ENCODE assay signal across 9 cellular contexts in the genomic region with DNA sequence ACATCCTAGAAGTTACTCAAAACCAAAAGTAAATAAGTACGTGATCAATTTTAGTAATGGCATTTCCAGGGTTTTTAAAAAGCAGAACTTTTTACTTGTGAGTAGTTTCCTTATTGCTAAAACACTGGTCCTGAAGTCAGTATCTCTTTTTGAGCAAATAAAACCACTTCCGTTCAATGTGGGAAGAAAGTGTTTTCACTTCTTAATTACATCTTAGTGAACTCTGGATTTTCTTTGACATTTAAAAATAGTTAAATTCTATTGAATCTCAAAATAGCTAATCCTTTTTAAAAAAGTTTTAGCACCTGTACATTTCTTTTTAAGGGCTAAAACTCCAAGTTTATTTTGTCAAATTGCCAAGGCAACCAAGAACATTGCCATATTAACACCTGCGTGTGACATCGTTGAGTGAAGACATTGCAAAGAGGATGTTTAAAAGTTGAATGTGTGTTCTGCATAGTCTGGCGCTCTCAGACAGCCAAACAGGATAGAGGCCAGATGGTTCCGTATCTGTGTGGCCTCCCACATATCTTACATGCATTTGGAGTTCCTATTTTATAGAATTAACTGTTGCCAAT. TPM values are rescaled to one million over a fixed set of nuclear protein-coding genes. Genes with fewer than 3 reads are reported as not detected.
A peak's percentile ranks its signal among the peaks of the same experiment; 100 is the strongest.
DNase-seq lines count a peak whose midpoint lies in the region; ATAC-seq and TF ChIP-seq lines count a peak whose summit lies in the region.
"Had no signal": no experiment of that assay in that cellular context is flagged by ENCODE, and none has a peak within 500 bp of the region (broad histone marks: within the 10 kb centered on the region; RNA-seq: fewer than 3 reads in every experiment).

No MANE protein-coding gene starts in this region.

- H3K27me3 Mint-ChIP-seq in CD14-positive monocyte (ENCODE audit: low read depth in 3 of 3): peaks cover 0 to 5% (median 0%) of the 10 kb centered on the region in 3 donors
- no peaks in the 10 kb centered on the region for H3K27me3 Mint-ChIP-seq in T-helper 17 cell
- no peaks in the 10 kb centered on the region for H3K27me3 Mint-ChIP-seq in naive B cell
- no peaks in the 10 kb centered on the region for H3K27me3 Mint-ChIP-seq in endothelial cell (ENCODE audit: unreplicated experiment)

- no peaks in the 10 kb centered on the region for H3K9me3 ChIP-seq in T-helper 17 cell (ENCODE audit: control insufficient read depth, low read length, poor library complexity, severe bottlenecking)

- DNase-seq in CD14-positive monocyte (ENCODE audit: low spot score) (no peak), GM19240 (ENCODE audit: insufficient read length, low spot score) (peak; percentile 37), T-helper 17 cell (no peak), naive B cell (peak; percentile 78), HuH-7.5 (ENCODE audit: low spot score) (no peak), NCI-H2196 (lab: John Stamatoyannopoulos, UW; ENCODE audit: unreplicated experiment) (no peak), endothelial cell (ENCODE audit: low spot score) (no peak)

- H3K4me1 Mint-ChIP-seq in CD14-positive monocyte (peaks cover 36% of the 10 kb centered on the region), T-helper 17 cell (peaks cover 25% of the 10 kb centered on the region), naive B cell (peaks cover 18 to 39% (median 24%) of the 10 kb centered on the region in 3 donors), endothelial cell (ENCODE audit: unreplicated experiment) (peaks cover 5% of the 10 kb centered on the region)

- ATAC-seq in HG03135 (IDR thresholded peaks at IDR 0.05; ENCODE audit: unreplicated experiment): peak; percentile 91
- peak; percentile 86 for ATAC-seq in T-helper 17 cell
- peak; percentile 90 to 92 for ATAC-seq in naive B cell (ENCODE audit: low read depth in 2 of 2)

- intact Hi-C loops in CD14-positive monocyte (cut with micrococcal nuclease): no loop called here

- peak overlapping the region; percentile 56 to 82 for H3K4me3 Mint-ChIP-seq in CD14-positive monocyte
- H3K4me3 Mint-ChIP-seq in T-helper 17 cell: peak overlapping the region; percentile 86
- H3K4me3 Mint-ChIP-seq in naive B cell: peak overlapping the region; percentile 61 to 89 (median 78)
- H3K4me3 Mint-ChIP-seq in endothelial cell (ENCODE audit: unreplicated experiment): no peak overlapping the region

- H3K27ac Mint-ChIP-seq in CD14-positive monocyte: peak overlapping the region; percentile 74 to 90 (median 84)
- peak overlapping the region; percentile 93 for H3K27ac Mint-ChIP-seq in T-helper 17 cell
- H3K27ac Mint-ChIP-seq in naive B cell: peak overlapping the region; percentile 97 to 98 (median 97)
- H3K27ac Mint-ChIP-seq in endothelial cell (ENCODE audit: unreplicated experiment): no peak overlapping the region

- H3K36me3 Mint-ChIP-seq in CD14-positive monocyte: peaks cover 33 to 37% of the 10 kb centered on the region in 2 donors
- H3K36me3 Mint-ChIP-seq in T-helper 17 cell (ENCODE audit: low read depth): peaks cover 4% of the 10 kb centered on the region
- peaks cover 12% of the 10 kb centered on the region in 2 donors for H3K36me3 Mint-ChIP-seq in naive B cell
- peaks cover 6% of the 10 kb centered on the region for H3K36me3 Mint-ChIP-seq in endothelial cell (ENCODE audit: low read depth, unreplicated experiment)

- TF ChIP-seq CTCF in CD14-positive monocyte (IDR thresholded peaks at IDR 0.05) (no peak), endothelial cell (IDR thresholded peaks at IDR 0.05; ENCODE audit: unreplicated experiment) (no peak)

- H3K9me3 Mint-ChIP-seq in CD14-positive monocyte: no peaks in the 10 kb centered on the region
- no peaks in the 10 kb centered on the region for H3K9me3 Mint-ChIP-seq in naive B cell
- H3K9me3 Mint-ChIP-seq in endothelial cell (ENCODE audit: unreplicated experiment): no peaks in the 10 kb centered on the region

RNA-seq across cellular contexts. Expression of a gene that starts 17.2 kb away (rescaled TPM):
- polyA plus RNA-seq in CD14-positive monocyte (not detected), naive B cell (ENCODE audit: low read depth in 6 of 6) (not detected)
- total RNA-seq in T-helper 17 cell (under 1 TPM; 0.32 to 0.50 TPM), endothelial cell (ENCODE audit: unreplicated experiment) (not detected)
- total RNA-seq: temporal lobe had no signal

RNA-seq across cellular contexts. Expression of a gene that starts 50.5 kb away (rescaled TPM):
- polyA plus RNA-seq in CD14-positive monocyte (100 to 1,000 TPM; 101 to 133 TPM), naive B cell (ENCODE audit: low read depth in 6 of 6) (100 to 1,000 TPM in 2 of 6 donors, 10 to 100 TPM in 4; 63.3 to 120 (median 85.8) TPM)
- total RNA-seq in T-helper 17 cell (10 to 100 TPM; 92.8 to 99.8 TPM), endothelial cell (ENCODE audit: unreplicated experiment) (5.0 TPM)

RNA-seq across cellular contexts. Expression of a gene that starts 53.7 kb away (rescaled TPM):
- 1 to 10 TPM; 8.0 to 8.3 TPM for polyA plus RNA-seq in CD14-positive monocyte
- total RNA-seq in T-helper 17 cell: 10 to 100 TPM; 36.1 to 43.2 TPM
- polyA plus RNA-seq in naive B cell (ENCODE audit: low read depth in 6 of 6): 10 to 100 TPM in 1 of 6 donors, 1 to 10 TPM in 5; 5.4 to 12.4 (median 8.1) TPM
- total RNA-seq in endothelial cell (ENCODE audit: unreplicated experiment): 28.4 TPM

Comparison
In these comparisons a context has a peak if more than half of its experiments do, and no peak if none do; other contexts are left out.
1. DNase-seq: peak in GM19240 (single experiment) and naive B cell (single experiment); none in CD14-positive monocyte (single experiment), T-helper 17 cell (0 of 3), HuH-7.5 (single experiment), NCI-H2196 (single experiment) and endothelial cell (single experiment).
2. RNA of a gene that starts 50.5 kb away (total RNA-seq): 92.8 to 99.8 TPM in T-helper 17 cell; 5.0 TPM in endothelial cell (single experiment); every median in the first group is over 10 times any median in the second.
3. Peak in every context shown above with its lines, with median percentiles within 50 percentile points of each other: ATAC-seq.